In genomic region chr1:48675251-48675650, GRCh38 we compare ENCODE assay signal across 10 cellular contexts.
"Had no signal": no experiment of that assay in that cellular context is flagged by ENCODE, and none has a peak within 500 bp of the region (broad histone marks: within the 10 kb centered on the region; RNA-seq: fewer than 3 reads in every experiment).

No MANE protein-coding gene starts in this region.

- ATAC-seq: esophagus mucosa, heart right ventricle, T-helper 17 cell, upper lobe of right lung had no signal

- H3K4me1 ChIP-seq: testis, upper lobe of right lung had no signal

- H3K27me3 ChIP-seq: testis, upper lobe of right lung had no signal

- DNase-seq: activated CD4-positive, alpha-beta T cell treated with anti-CD3 and anti-CD28 coated beads, Interleukin-2, amount 50 U/mL, for 1 hour; activated naive CD4-positive, alpha-beta T cell treated with anti-CD3 and anti-CD28 coated beads, Interleukin-2, amount 10 ng/mL, durations not matched to agents 7 days and 5 days; endodermal cell; heart right ventricle; stimulated activated CD4-positive, alpha-beta T cell treated with anti-CD3 and anti-CD28 coated beads, Interleukin-4, amount 100 ng/mL, for 1 hour; stimulated activated CD8-positive, alpha-beta memory T cell treated with anti-CD3 and anti-CD28 coated beads, Interleukin-4, amount 100 ng/mL, for 48 hours; T-helper 17 cell; testis; upper lobe of right lung had no signal

- H3K4me3 ChIP-seq: heart right ventricle, testis, upper lobe of right lung had no signal

- H3K27ac ChIP-seq: heart right ventricle, testis, upper lobe of right lung had no signal

- H3K36me3 ChIP-seq: heart right ventricle, upper lobe of right lung had no signal

- H3K9me3 ChIP-seq: heart right ventricle, testis, upper lobe of right lung had no signal
